Comparison of ENCODE assay signal across 7 cellular contexts in the genomic region with DNA sequence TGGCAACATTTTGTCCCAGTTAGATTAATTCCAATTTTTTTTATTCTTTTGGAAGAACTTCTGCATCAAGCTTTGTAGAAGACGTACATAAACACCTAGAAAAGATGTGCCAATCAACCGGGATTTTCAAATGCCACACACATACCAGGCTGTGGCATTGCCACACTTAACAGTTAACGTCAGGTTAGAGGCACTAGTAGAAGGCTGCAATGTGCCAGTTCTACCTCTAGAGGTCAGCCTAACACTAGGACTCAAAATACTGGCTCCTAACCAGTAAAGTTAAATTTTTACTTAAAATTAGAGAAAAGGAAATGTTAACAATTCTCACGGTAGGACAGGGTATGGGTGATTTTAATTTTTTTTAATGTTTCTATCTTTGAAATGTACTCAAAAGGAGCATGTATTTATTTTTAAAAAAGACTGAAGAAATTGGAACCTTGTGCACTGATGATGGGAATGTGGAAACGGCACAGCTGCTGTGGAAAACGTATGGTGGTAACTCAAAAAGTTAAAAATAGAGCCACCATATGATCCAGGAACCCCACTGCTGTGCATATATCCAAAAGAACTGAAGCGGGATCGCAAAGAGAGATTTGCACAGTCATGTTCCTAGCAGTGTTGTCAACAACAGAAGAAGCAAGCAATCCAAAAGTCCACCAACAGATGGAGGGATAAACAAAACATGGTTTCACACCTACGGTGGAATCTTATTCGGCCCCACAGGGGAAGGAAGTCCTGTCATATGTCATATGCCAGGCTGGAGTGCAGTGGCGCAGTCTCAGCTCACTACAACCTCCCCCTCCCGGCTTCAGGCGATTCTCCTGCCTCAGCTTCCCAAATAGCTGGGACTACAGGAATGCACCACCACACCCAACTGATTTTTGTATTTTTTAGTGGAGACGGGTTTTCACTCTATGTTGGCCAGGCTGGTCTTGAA. TPM values are rescaled to one million over a fixed set of nuclear protein-coding genes. Genes with fewer than 3 reads are reported as not detected.
DNase-seq lines count a peak whose midpoint lies in the region; ATAC-seq, FAIRE-seq and TF ChIP-seq lines count a peak whose summit lies in the region.

No MANE protein-coding gene starts in this region.

- no peak overlapping the region for H3K4me3 ChIP-seq in GM12865 (ENCODE audit: low read depth, low read length)
- peak overlapping the region in 1 of 4 donors; percentile 19 for H3K4me3 ChIP-seq in upper lobe of left lung

- ATAC-seq in upper lobe of left lung (ENCODE audit: low FRiP score in 2 of 2), result peak; percentile 88 to 95

- H3K27me3 ChIP-seq in upper lobe of left lung, result no peaks in the 10 kb centered on the region

- H3K9me3 ChIP-seq in upper lobe of left lung, result no peaks in the 10 kb centered on the region

- no peak overlapping the region for H3K27ac ChIP-seq in upper lobe of left lung

- peak; percentile 79 for DNase-seq in GM12865 (ENCODE audit: low read depth)
- peak; percentile 41 for DNase-seq in HTR-8/SVneo (ENCODE audit: insufficient read length, low spot score)
- peak; percentile 20 for DNase-seq in SHP77 treated with DMSO at 0.1 percent for 48 hours (lab: John Stamatoyannopoulos, UW)
- DNase-seq in activated gamma-delta T cell treated with anti-CD3 and anti-CD28 coated beads, Interleukin-2, amount 50 U/mL, for 16 hours (ENCODE audit: low read depth), result peak; percentile 38
- peak; percentile 73 for DNase-seq in foreskin melanocyte
- DNase-seq in occipital lobe (lab: John Stamatoyannopoulos, UW), result peak; percentile 56
- DNase-seq in upper lobe of left lung, result peak in 1 of 2 donors; percentile 71

- no peak for TF ChIP-seq EP300 in upper lobe of left lung (IDR thresholded peaks at IDR 0.05)

- peaks cover 0 to 9% (median 4%) of the 10 kb centered on the region in 4 donors for H3K4me1 ChIP-seq in upper lobe of left lung

- 26 to 27% methylated on average over 14 of the region's 14 CpGs for WGBS in upper lobe of left lung, 2 donors

- TF ChIP-seq POLR2A in upper lobe of left lung (IDR thresholded peaks at IDR 0.05), result no peak

- H3K36me3 ChIP-seq in upper lobe of left lung, result no peaks in the 10 kb centered on the region

- peak; percentile 89 for TF ChIP-seq CTCF in GM12865 (IDR thresholded peaks at IDR 0.05; ENCODE audit: insufficient read depth, low read depth, low read length, missing control alignments)
- TF ChIP-seq CTCF in upper lobe of left lung (IDR thresholded peaks at IDR 0.05), result peak; percentile 87 to 93 (median 90)

- no peak for FAIRE-seq in HTR-8/SVneo (lab: Jason Lieb, UNC)

RNA-seq across cellular contexts. Expression of a gene that starts 30.3 kb away (rescaled TPM):
- total RNA-seq in occipital lobe (13.4 TPM), upper lobe of left lung (10 to 100 TPM; 22.2 to 38.9 (median 28.7) TPM)
